ENCODE assay signal across 16 cellular contexts in the genomic region with DNA sequence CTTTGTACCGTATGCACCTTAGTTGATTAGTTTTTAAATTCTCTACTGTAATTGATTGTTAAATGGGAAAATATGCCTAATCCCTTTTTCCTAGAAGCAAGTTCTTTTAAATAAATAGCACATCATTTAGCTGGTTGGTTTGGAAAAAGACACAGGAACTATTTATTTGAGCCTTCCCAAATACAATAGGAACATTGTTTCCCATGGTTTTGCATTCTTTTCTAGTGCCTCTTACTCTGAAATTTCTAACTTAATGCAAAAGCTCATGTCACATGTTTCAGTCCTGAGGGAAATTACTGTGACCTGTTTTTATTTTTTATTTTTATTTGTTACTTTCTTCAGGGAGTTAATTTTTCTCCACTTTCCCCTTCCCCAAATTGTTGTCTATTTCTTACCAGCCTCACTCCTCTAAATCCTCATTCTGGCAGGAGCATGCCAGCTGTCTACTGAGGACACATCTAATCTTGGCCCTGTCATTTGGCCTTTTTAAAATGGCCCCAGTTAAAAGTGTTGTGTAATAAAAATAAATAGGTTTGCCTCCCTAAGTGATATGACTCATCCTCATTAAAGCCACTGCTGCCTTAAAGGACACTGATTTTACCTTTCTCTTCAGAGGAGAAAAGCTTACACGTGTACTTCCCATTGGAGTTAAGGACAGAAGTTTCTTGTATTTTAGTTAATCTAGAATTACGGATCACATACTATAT.
DNase-seq lines count a peak whose midpoint lies in the region; ATAC-seq and TF ChIP-seq lines count a peak whose summit lies in the region.
"Had no signal": no experiment of that assay in that cellular context is flagged by ENCODE, and none has a peak within 500 bp of the region (broad histone marks: within the 10 kb centered on the region; RNA-seq: fewer than 3 reads in every experiment).

No MANE protein-coding gene starts in this region.

- H3K27ac ChIP-seq in brain microvascular endothelial cell = no peak overlapping the region
- H3K27ac ChIP-seq: vagina had no signal

- in situ Hi-C loops in brain microvascular endothelial cell (cut with HindIII; ENCODE audit: low pct_ligation_motif_present, low sequenced_read_pairs) = no loop called here

- TF ChIP-seq CTCF in brain microvascular endothelial cell (IDR thresholded peaks at IDR 0.05; ENCODE audit: low read depth, low read length, missing control alignments) = no peak

- peak; percentile 75 for ATAC-seq in Right ventricle myocardium superior (ENCODE audit: poor library complexity)
- no peak for ATAC-seq in GM18858 (IDR thresholded peaks at IDR 0.05; ENCODE audit: unreplicated experiment)

- no peaks in the 10 kb centered on the region for H3K27me3 ChIP-seq in brain microvascular endothelial cell (replicated peaks)
- H3K27me3 ChIP-seq: vagina had no signal

- DNase-seq in Right ventricle myocardium superior (no peak), cardiac septum (ENCODE audit: low spot score) (no peak), SW480 (ENCODE audit: low spot score) (peak; percentile 25), medulla oblongata (ENCODE audit: extremely low spot score) (peak; percentile 13), NCI-H510A treated with DMSO at 0.1 percent for 48 hours (lab: John Stamatoyannopoulos, UW) (no peak), activated gamma-delta T cell (lab: John Stamatoyannopoulos, UW) (no peak), brain microvascular endothelial cell (no peak)
- DNase-seq: activated CD4-positive, alpha-beta T cell treated with anti-CD3 and anti-CD28 coated beads, Interleukin-2, amount 50 U/mL, for 48 hours; activated T-cell treated with anti-CD3 and anti-CD28 coated beads, Interleukin-2, amount 50 U/mL, for 1 hour; CD4-positive, alpha-beta memory T cell; head of caudate nucleus; NCI-H1930; RPMI8226; stimulated activated CD4-positive, alpha-beta T cell treated with anti-CD3 and anti-CD28 coated beads, Interleukin-1b, Interleukin-23, amount 100 ng/mL, for 48 hours had no signal

- H3K36me3 ChIP-seq in brain microvascular endothelial cell (replicated peaks) = no peaks in the 10 kb centered on the region
- H3K36me3 ChIP-seq: vagina had no signal

- H3K4me3 ChIP-seq in brain microvascular endothelial cell (ENCODE audit: low read depth, low read length) = no peak overlapping the region
- H3K4me3 ChIP-seq: vagina had no signal

- intact Hi-C loops in Right ventricle myocardium superior (cut with DNase I) (no loop called here), cardiac septum (cut with DNase I) (no loop called here)

Comparison
In these comparisons a context has a peak if more than half of its experiments do, and no peak if none do; other contexts are left out.
1. DNase-seq: peak in SW480 (single experiment) and medulla oblongata (single experiment); none in Right ventricle myocardium superior (single experiment), cardiac septum (single experiment), NCI-H510A treated with DMSO at 0.1 percent for 48 hours (single experiment), activated gamma-delta T cell (single experiment) and brain microvascular endothelial cell (single experiment).